Comparison of ENCODE assay signal across 1 cellular context in the genomic region with DNA sequence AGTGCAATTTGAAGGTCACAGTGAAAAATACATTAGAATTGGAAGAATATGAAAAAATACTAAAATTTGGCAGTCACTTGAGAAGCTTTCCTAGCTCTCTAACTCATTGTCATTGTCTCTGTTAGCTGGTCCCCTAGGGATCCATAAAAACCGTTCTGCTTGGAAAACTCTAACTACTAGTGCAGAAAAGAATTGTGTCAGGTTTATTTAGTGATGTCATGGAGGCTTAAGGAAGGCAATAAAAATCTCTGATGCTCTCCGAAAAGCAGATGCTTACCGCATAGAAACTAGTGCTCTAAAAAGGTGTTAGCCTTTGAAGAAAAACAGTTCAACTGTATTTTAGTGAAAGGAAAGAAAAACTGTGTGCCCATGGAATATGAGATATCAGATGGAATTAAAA.
TF ChIP-seq lines count a peak whose summit lies in the region.

No MANE protein-coding gene starts in this region.

TF ChIP-seq in HEK293, 187 proteins besides CTCF, POLR2A, EP300 and RAD21 (continued from another document):
- TF ChIP-seq, protein P1, sequence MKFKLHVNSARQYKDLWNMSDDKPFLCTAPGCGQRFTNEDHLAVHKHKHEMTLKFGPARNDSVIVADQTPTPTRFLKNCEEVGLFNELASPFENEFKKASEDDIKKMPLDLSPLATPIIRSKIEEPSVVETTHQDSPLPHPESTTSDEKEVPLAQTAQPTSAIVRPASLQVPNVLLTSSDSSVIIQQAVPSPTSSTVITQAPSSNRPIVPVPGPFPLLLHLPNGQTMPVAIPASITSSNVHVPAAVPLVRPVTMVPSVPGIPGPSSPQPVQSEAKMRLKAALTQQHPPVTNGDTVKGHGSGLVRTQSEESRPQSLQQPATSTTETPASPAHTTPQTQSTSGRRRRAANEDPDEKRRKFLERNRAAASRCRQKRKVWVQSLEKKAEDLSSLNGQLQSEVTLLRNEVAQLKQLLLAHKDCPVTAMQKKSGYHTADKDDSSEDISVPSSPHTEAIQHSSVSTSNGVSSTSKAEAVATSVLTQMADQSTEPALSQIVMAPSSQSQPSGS (tag by site-specific recombination; IDR thresholded peaks at IDR 0.05; ENCODE audit: low read depth): peak; percentile 37; the same call in 1 of the 2 replicates
- TF ChIP-seq ZNF157 (tag by site-specific recombination; IDR thresholded peaks at IDR 0.05) (no peak), ZNF768 (tag by site-specific recombination; IDR thresholded peaks at IDR 0.05) (no peak), ZNF785 (tag by site-specific recombination; IDR thresholded peaks at IDR 0.05) (no peak), ZNF514 (tag by site-specific recombination; IDR thresholded peaks at IDR 0.05) (no peak), ZNF274 (IDR thresholded peaks at IDR 0.05; ENCODE audit: low read length) (no peak), ZNF274 (tag by site-specific recombination; IDR thresholded peaks at IDR 0.05; ENCODE audit: borderline replicate concordance) (no peak), ZFP41 (tag by site-specific recombination; IDR thresholded peaks at IDR 0.05; ENCODE audit: borderline replicate concordance) (no peak), ZNF843 (tag by site-specific recombination; IDR thresholded peaks at IDR 0.05) (0 out of 2 replicates have a peak, but pooled peaks have one; percentile 33), ZNF366 (tag by site-specific recombination; conservative IDR thresholded peaks at IDR 0.05) (0 out of 2 replicates have a peak, but pooled peaks have one; percentile 22), ZNF629 (tag by site-specific recombination; IDR thresholded peaks at IDR 0.05) (peak; percentile 71), RBAK (tag by site-specific recombination; IDR thresholded peaks at IDR 0.05) (no peak), ZIC2 (tag by site-specific recombination; IDR thresholded peaks at IDR 0.05) (no peak), ZNF16 (tag by site-specific recombination; IDR thresholded peaks at IDR 0.05; ENCODE audit: low read depth) (no peak), ZNF266 (tag by site-specific recombination; IDR thresholded peaks at IDR 0.05; ENCODE audit: low read depth) (no peak), INSM2 (tag by site-specific recombination; IDR thresholded peaks at IDR 0.05) (0 out of 2 replicates have a peak, but pooled peaks have one; percentile 54), ZFP69B (tag by site-specific recombination; IDR thresholded peaks at IDR 0.05) (peak; percentile 78)
- TF ChIP-seq, protein P2, sequence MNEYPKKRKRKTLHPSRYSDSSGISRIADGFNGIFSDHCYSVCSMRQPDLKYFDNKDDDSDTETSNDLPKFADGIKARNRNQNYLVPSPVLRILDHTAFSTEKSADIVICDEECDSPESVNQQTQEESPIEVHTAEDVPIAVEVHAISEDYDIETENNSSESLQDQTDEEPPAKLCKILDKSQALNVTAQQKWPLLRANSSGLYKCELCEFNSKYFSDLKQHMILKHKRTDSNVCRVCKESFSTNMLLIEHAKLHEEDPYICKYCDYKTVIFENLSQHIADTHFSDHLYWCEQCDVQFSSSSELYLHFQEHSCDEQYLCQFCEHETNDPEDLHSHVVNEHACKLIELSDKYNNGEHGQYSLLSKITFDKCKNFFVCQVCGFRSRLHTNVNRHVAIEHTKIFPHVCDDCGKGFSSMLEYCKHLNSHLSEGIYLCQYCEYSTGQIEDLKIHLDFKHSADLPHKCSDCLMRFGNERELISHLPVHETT (tag by site-specific recombination; IDR thresholded peaks at IDR 0.05): no peak
